Comparison of ENCODE assay signal across 1 cellular context in the genomic region with DNA sequence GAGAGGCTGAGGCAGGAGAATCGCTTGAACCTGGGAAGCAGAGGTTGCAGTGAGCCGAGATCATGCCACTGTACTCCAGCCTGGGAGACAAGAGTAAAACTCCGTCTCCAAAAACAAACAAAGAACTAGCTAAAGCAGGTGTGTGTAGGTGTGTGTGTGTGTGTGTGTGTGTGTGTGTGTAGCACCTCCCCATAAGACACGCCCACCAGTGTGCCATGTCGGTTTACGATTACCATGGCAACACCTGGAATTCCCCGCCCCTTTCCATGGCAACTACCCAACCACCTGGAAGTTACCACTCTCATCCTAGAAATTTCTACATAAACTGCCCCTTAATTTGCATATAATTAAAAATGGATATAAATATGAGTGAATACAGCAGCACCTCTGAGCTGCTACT.
TF ChIP-seq lines count a peak whose summit lies in the region.

No MANE protein-coding gene starts in this region.

TF ChIP-seq in WTC11, 78 proteins besides CTCF, POLR2A, EP300 and RAD21 (continued from another document):
- TF ChIP-seq, protein P1, sequence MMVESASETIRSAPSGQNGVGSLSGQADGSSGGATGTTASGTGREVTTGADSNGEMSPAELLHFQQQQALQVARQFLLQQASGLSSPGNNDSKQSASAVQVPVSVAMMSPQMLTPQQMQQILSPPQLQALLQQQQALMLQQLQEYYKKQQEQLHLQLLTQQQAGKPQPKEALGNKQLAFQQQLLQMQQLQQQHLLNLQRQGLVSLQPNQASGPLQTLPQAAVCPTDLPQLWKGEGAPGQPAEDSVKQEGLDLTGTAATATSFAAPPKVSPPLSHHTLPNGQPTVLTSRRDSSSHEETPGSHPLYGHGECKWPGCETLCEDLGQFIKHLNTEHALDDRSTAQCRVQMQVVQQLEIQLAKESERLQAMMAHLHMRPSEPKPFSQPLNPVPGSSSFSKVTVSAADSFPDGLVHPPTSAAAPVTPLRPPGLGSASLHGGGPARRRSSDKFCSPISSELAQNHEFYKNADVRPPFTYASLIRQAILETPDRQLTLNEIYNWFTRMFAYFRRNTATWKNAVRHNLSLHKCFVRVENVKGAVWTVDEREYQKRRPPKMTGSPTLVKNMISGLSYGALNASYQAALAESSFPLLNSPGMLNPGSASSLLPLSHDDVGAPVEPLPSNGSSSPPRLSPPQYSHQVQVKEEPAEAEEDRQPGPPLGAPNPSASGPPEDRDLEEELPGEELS (CRISPR knock-in tag; IDR thresholded peaks at IDR 0.05): no peak
- no peak for TF ChIP-seq ARID4B (CRISPR knock-in tag; IDR thresholded peaks at IDR 0.05; ENCODE audit: borderline replicate concordance)
- no peak for TF ChIP-seq RELA (CRISPR knock-in tag; IDR thresholded peaks at IDR 0.05; ENCODE audit: borderline replicate concordance)
- TF ChIP-seq SMAD4 (CRISPR knock-in tag; IDR thresholded peaks at IDR 0.05): no peak
- TF ChIP-seq ZNF263 (CRISPR knock-in tag; IDR thresholded peaks at IDR 0.05; ENCODE audit: low read depth): no peak
- TF ChIP-seq, protein P2, sequence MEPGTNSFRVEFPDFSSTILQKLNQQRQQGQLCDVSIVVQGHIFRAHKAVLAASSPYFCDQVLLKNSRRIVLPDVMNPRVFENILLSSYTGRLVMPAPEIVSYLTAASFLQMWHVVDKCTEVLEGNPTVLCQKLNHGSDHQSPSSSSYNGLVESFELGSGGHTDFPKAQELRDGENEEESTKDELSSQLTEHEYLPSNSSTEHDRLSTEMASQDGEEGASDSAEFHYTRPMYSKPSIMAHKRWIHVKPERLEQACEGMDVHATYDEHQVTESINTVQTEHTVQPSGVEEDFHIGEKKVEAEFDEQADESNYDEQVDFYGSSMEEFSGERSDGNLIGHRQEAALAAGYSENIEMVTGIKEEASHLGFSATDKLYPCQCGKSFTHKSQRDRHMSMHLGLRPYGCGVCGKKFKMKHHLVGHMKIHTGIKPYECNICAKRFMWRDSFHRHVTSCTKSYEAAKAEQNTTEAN (CRISPR knock-in tag; IDR thresholded peaks at IDR 0.05): no peak
- TF ChIP-seq, protein P3, sequence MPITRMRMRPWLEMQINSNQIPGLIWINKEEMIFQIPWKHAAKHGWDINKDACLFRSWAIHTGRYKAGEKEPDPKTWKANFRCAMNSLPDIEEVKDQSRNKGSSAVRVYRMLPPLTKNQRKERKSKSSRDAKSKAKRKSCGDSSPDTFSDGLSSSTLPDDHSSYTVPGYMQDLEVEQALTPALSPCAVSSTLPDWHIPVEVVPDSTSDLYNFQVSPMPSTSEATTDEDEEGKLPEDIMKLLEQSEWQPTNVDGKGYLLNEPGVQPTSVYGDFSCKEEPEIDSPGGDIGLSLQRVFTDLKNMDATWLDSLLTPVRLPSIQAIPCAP (CRISPR knock-in tag; IDR thresholded peaks at IDR 0.05): no peak
- no peak for TF ChIP-seq MXD4 (CRISPR knock-in tag; IDR thresholded peaks at IDR 0.05; ENCODE audit: borderline replicate concordance)
- TF ChIP-seq TP53 (CRISPR knock-in tag; IDR thresholded peaks at IDR 0.05): no peak
- no peak for TF ChIP-seq ZBTB21 (CRISPR knock-in tag; IDR thresholded peaks at IDR 0.05; ENCODE audit: borderline replicate concordance)
- TF ChIP-seq ETV6 (CRISPR knock-in tag; IDR thresholded peaks at IDR 0.05): no peak
- TF ChIP-seq ZNF423 (CRISPR knock-in tag; IDR thresholded peaks at IDR 0.05): no peak
- no peak for TF ChIP-seq USF2 (CRISPR knock-in tag; IDR thresholded peaks at IDR 0.05)
